Comparison of ENCODE assay signal across 14 cellular contexts in genomic region chr7:66748791-66749190, GRCh38. TPM values are rescaled to one million over a fixed set of nuclear protein-coding genes. Genes with fewer than 3 reads are reported as not detected.
DNase-seq lines count a peak whose midpoint lies in the region; ATAC-seq and TF ChIP-seq lines count a peak whose summit lies in the region.
"Had no signal": no experiment of that assay in that cellular context is flagged by ENCODE, and none has a peak within 500 bp of the region (broad histone marks: within the 10 kb centered on the region; RNA-seq: fewer than 3 reads in every experiment).

No MANE protein-coding gene starts in this region.

- H3K27ac ChIP-seq in testis, result no peak overlapping the region
- H3K27ac ChIP-seq: foreskin keratinocyte had no signal

- peak overlapping the region; percentile 51 for H3K27ac Mint-ChIP-seq in activated naive CD4-positive, alpha-beta T cell treated with anti-CD3 and anti-CD28 coated beads, Interleukin-2, amount 50 U/mL, for 24 hours
- H3K27ac Mint-ChIP-seq in memory B cell (peak overlapping the region; percentile 47), CD14-positive monocyte (peak overlapping the region in 2 of 7 donors; percentile 64 to 71)
- H3K27ac Mint-ChIP-seq: activated naive CD4-positive, alpha-beta T cell treated with anti-CD3 and anti-CD28 coated beads for 36 hours had no signal

- no peak for TF ChIP-seq POLR2A in testis (IDR thresholded peaks at IDR 0.05)

- H3K27me3 ChIP-seq in testis, result no peaks in the 10 kb centered on the region
- H3K27me3 ChIP-seq: foreskin keratinocyte had no signal

- no peak overlapping the region for H3K4me3 Mint-ChIP-seq in activated naive CD4-positive, alpha-beta T cell treated with anti-CD3 and anti-CD28 coated beads, Interleukin-2, amount 50 U/mL, for 24 hours
- H3K4me3 Mint-ChIP-seq in memory B cell (peak overlapping the region; percentile 39), CD14-positive monocyte (no peak overlapping the region)
- H3K4me3 Mint-ChIP-seq: activated naive CD4-positive, alpha-beta T cell treated with anti-CD3 and anti-CD28 coated beads for 36 hours; CD4-positive, alpha-beta memory T cell; effector memory CD8-positive, alpha-beta T cell had no signal

- H3K27me3 Mint-ChIP-seq in activated naive CD4-positive, alpha-beta T cell treated with anti-CD3 and anti-CD28 coated beads, Interleukin-2, amount 50 U/mL, for 24 hours, result no peaks in the 10 kb centered on the region
- no peaks in the 10 kb centered on the region for H3K27me3 Mint-ChIP-seq in memory B cell
- no peaks in the 10 kb centered on the region for H3K27me3 Mint-ChIP-seq in CD14-positive monocyte (ENCODE audit: low read depth in 3 of 3)
- H3K27me3 Mint-ChIP-seq: CD4-positive, alpha-beta memory T cell; effector memory CD8-positive, alpha-beta T cell had no signal

- H3K4me1 ChIP-seq in testis, result peaks cover 21% of the 10 kb centered on the region

- peak; percentile 39 for ATAC-seq in memory B cell (ENCODE audit: low read depth)
- no peak for ATAC-seq in HG02571 (IDR thresholded peaks at IDR 0.05; ENCODE audit: unreplicated experiment)
- ATAC-seq in GM18867 (IDR thresholded peaks at IDR 0.05; ENCODE audit: unreplicated experiment), result no peak
- ATAC-seq: effector memory CD8-positive, alpha-beta T cell; foreskin keratinocyte had no signal

- H3K4me1 Mint-ChIP-seq in activated naive CD4-positive, alpha-beta T cell treated with anti-CD3 and anti-CD28 coated beads, Interleukin-2, amount 50 U/mL, for 24 hours, result peaks cover 42% of the 10 kb centered on the region
- H3K4me1 Mint-ChIP-seq in memory B cell, result peaks cover 23% of the 10 kb centered on the region
- H3K4me1 Mint-ChIP-seq in CD14-positive monocyte, result peaks cover 13% of the 10 kb centered on the region

- H3K36me3 ChIP-seq in testis (ENCODE audit: low read depth, missing control alignments), result no peaks in the 10 kb centered on the region

- peaks cover 1% of the 10 kb centered on the region for H3K36me3 Mint-ChIP-seq in activated naive CD4-positive, alpha-beta T cell treated with anti-CD3 and anti-CD28 coated beads, Interleukin-2, amount 50 U/mL, for 24 hours
- H3K36me3 Mint-ChIP-seq in memory B cell (peaks cover 6% of the 10 kb centered on the region), CD14-positive monocyte (peaks cover 16 to 44% of the 10 kb centered on the region in 2 donors)

- TF ChIP-seq CTCF in choroid plexus epithelial cell (conservative IDR thresholded peaks at IDR 0.05; ENCODE audit: low read depth, low read length), result no peak
- TF ChIP-seq CTCF in testis (IDR thresholded peaks at IDR 0.05), result no peak
- TF ChIP-seq CTCF in CD14-positive monocyte (IDR thresholded peaks at IDR 0.05), result no peak

- WGBS in testis, 2 donors, result 36 to 52% methylated on average over 4 of the region's 4 CpGs

- H3K4me3 ChIP-seq in choroid plexus epithelial cell (ENCODE audit: low read depth, low read length) (no peak overlapping the region), testis (no peak overlapping the region)

- H3K9me3 ChIP-seq in testis, result no peaks in the 10 kb centered on the region

- DNase-seq in activated naive CD4-positive, alpha-beta T cell (lab: John Stamatoyannopoulos, UW), result no peak
- DNase-seq in choroid plexus epithelial cell (ENCODE audit: low read depth) (peak; percentile 15), memory B cell (ENCODE audit: low spot score in 2 of 2) (no peak), testis (peak; percentile 83), CD14-positive monocyte (ENCODE audit: low spot score) (no peak)
- DNase-seq: activated CD4-positive, CD25-positive, alpha-beta regulatory T cell; activated naive CD4-positive, alpha-beta T cell treated with anti-CD3 and anti-CD28 coated beads for 36 hours; CD4-positive, alpha-beta memory T cell; effector memory CD8-positive, alpha-beta T cell; foreskin keratinocyte; NCI-H524 had no signal

- H3K9me3 Mint-ChIP-seq in activated naive CD4-positive, alpha-beta T cell treated with anti-CD3 and anti-CD28 coated beads, Interleukin-2, amount 50 U/mL, for 24 hours, result no peaks in the 10 kb centered on the region
- H3K9me3 Mint-ChIP-seq in memory B cell, result no peaks in the 10 kb centered on the region
- H3K9me3 Mint-ChIP-seq in CD14-positive monocyte, result peaks cover 0 to 3% (median 0%) of the 10 kb centered on the region in 7 donors
- H3K9me3 Mint-ChIP-seq: activated naive CD4-positive, alpha-beta T cell treated with anti-CD3 and anti-CD28 coated beads for 36 hours; CD4-positive, alpha-beta memory T cell; effector memory CD8-positive, alpha-beta T cell had no signal

- intact Hi-C loops in testis (cut with DNase I; ENCODE audit: low total_unique reads), result no loop called here
- intact Hi-C loops in CD14-positive monocyte (cut with micrococcal nuclease), result no loop called here

RNA-seq across cellular contexts. Expression of gene RABGEF1, which starts 8.3 kb away (rescaled TPM):
- 10 to 100 TPM; 62.5 to 78.4 TPM for total RNA-seq in testis
- 70.2 TPM for polyA plus RNA-seq in testis (ENCODE audit: insufficient read depth, low read depth, low replicate concordance)
- polyA plus RNA-seq in CD14-positive monocyte, result 10 to 100 TPM; 13.6 to 17.3 TPM

Comparison
In these comparisons a context has a peak if more than half of its experiments do, and no peak if none do; other contexts are left out.
1. DNase-seq: peak in choroid plexus epithelial cell (single experiment) and testis (single experiment); none in activated naive CD4-positive, alpha-beta T cell (0 of 4), memory B cell (0 of 2) and CD14-positive monocyte (single experiment).